Comparison of ENCODE assay signal across 1 cellular context in genomic region chr13:98781905-98782304, GRCh38.
TF ChIP-seq lines count a peak whose summit lies in the region.

No MANE protein-coding gene starts in this region.

TF ChIP-seq in SK-N-SH, 30 proteins besides CTCF, POLR2A, EP300 and RAD21 (continued from another document):
- TF ChIP-seq REST (IDR thresholded peaks at IDR 0.05; ENCODE audit: low read depth, low read length) (no peak), RCOR1 (IDR thresholded peaks at IDR 0.05; ENCODE audit: low read length) (no peak), FOXJ3 (CRISPR knock-in tag; IDR thresholded peaks at IDR 0.05) (no peak), TCF12 (IDR thresholded peaks at IDR 0.05) (no peak), JUND (IDR thresholded peaks at IDR 0.05) (no peak), EZH2phosphoT487 (IDR thresholded peaks at IDR 0.05; ENCODE audit: borderline replicate concordance, low read depth) (no peak), CHD2 (IDR thresholded peaks at IDR 0.05; ENCODE audit: low read length, partially characterized antibody) (no peak)
